ENCODE assay signal across 20 cellular contexts in the genomic region with DNA sequence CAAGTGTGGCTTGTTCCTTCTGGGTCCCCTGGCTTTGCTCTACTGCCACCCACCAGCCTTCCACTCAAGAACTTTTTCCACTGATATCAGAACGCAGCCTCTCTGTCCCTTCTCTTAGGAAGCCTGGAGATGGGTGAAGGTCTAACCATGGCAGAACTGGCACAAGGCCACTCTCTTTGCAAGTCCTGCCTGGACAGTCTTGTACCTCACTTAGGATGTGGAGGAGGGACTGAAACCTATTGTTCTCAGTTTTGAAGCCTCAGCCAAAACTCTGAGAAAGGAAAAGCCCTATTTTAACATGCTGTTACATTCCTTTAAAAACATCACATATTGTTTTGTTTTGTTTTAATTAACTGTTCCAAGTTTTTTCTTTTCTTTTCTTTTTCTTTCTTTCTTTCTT.
"Had no signal": no experiment of that assay in that cellular context is flagged by ENCODE, and none has a peak within 500 bp of the region (broad histone marks: within the 10 kb centered on the region; RNA-seq: fewer than 3 reads in every experiment).

No MANE protein-coding gene starts in this region.

- H3K36me3 ChIP-seq: MG63 had no signal

- H3K27ac ChIP-seq: RWPE1 had no signal

- H3K9ac ChIP-seq: SK-N-SH had no signal

- H3K9me3 ChIP-seq: MG63, SK-N-SH had no signal

- H3K27me3 ChIP-seq: MG63 had no signal

- DNase-seq: IMR-90, Karpas-422, KG1, MG63, NCI-H1092, NCI-H1105 treated with DMSO at 0.1 percent for 48 hours, NCI-H1417 treated with DMSO at 0.1 percent for 48 hours, NCI-H146, NCI-H1694 treated with DMSO at 0.1 percent for 48 hours, NCI-H1930, NCI-H2081, NCI-H2107, NCI-H2227 treated with DMSO at 0.1 percent for 48 hours, NCI-H524, NCI-H526 treated with DMSO at 0.1 percent for 48 hours, NCI-H748 treated with DMSO at 0.1 percent for 48 hours, SHP77, SK-N-SH had no signal

- ATAC-seq: HepG2 had no signal

- H3K4me3 ChIP-seq: MG63 had no signal
